In the genomic region with DNA sequence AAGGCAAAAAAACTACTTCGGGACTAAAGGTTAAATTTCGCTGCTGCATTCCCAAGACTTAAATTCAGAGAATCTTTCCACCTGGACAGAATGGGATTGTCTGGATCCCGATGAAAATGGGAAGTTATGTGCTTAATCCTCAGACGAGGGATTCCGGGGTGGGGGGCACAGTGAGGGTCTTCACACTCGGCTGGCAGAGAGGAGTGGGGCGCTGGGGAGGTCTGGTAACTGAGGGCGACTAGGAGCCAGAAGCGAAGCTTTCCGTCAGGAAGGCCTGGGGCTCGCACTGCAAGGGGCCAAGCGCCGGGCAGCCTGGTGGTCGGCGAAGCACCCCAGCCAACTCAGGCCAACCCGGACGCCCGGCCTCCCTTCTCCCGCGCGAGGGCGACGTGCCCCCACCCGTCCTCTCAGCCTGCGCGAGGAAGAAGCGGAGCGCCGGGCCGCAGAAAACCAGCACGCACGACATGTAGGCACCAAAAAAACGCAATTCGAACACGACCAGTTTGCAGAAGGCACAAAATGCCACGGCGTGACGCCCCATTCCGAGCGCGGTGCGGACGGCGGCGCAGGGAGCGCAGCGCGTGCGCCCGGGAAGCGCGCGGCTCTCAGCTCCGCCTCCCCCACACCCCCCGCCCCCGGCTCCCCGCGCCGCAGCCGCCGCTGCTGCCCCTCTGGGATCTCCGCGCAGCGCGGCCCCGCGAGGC, we compare ENCODE assay signal across 1 cellular context.
TF ChIP-seq lines count a peak whose summit lies in the region.

No MANE protein-coding gene starts in this region.

TF ChIP-seq in HepG2, 621 proteins besides CTCF, POLR2A, EP300 and RAD21 (continued from another document and continues in another):
- TF ChIP-seq ELF3 (CRISPR knock-in tag; IDR thresholded peaks at IDR 0.05), result no peak; the same call in 1 of the 2 replicates
- TF ChIP-seq, protein P1, sequence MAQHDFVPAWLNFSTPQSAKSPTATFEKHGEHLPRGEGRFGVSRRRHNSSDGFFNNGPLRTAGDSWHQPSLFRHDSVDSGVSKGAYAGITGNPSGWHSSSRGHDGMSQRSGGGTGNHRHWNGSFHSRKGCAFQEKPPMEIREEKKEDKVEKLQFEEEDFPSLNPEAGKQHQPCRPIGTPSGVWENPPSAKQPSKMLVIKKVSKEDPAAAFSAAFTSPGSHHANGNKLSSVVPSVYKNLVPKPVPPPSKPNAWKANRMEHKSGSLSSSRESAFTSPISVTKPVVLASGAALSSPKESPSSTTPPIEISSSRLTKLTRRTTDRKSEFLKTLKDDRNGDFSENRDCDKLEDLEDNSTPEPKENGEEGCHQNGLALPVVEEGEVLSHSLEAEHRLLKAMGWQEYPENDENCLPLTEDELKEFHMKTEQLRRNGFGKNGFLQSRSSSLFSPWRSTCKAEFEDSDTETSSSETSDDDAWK (CRISPR knock-in tag; IDR thresholded peaks at IDR 0.05), result no peak
- no peak for TF ChIP-seq ZNF75D (CRISPR knock-in tag; IDR thresholded peaks at IDR 0.05; ENCODE audit: borderline replicate concordance)
- TF ChIP-seq ZNF326 (CRISPR knock-in tag; IDR thresholded peaks at IDR 0.05; ENCODE audit: borderline replicate concordance), result no peak
- TF ChIP-seq KLF6 (CRISPR knock-in tag; IDR thresholded peaks at IDR 0.05), result no peak
- TF ChIP-seq, protein P2, sequence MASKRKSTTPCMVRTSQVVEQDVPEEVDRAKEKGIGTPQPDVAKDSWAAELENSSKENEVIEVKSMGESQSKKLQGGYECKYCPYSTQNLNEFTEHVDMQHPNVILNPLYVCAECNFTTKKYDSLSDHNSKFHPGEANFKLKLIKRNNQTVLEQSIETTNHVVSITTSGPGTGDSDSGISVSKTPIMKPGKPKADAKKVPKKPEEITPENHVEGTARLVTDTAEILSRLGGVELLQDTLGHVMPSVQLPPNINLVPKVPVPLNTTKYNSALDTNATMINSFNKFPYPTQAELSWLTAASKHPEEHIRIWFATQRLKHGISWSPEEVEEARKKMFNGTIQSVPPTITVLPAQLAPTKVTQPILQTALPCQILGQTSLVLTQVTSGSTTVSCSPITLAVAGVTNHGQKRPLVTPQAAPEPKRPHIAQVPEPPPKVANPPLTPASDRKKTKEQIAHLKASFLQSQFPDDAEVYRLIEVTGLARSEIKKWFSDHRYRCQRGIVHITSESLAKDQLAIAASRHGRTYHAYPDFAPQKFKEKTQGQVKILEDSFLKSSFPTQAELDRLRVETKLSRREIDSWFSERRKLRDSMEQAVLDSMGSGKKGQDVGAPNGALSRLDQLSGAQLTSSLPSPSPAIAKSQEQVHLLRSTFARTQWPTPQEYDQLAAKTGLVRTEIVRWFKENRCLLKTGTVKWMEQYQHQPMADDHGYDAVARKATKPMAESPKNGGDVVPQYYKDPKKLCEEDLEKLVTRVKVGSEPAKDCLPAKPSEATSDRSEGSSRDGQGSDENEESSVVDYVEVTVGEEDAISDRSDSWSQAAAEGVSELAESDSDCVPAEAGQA (IDR thresholded peaks at IDR 0.05; ENCODE audit: low read depth), result peak; percentile 48; the same call in 1 of the 2 replicates
- TF ChIP-seq, protein P2 (CRISPR knock-in tag; IDR thresholded peaks at IDR 0.05; ENCODE audit: borderline replicate concordance), result 0 out of 2 replicates have a peak, but pooled peaks have one; percentile 9
- peak; percentile 65; the same call in 1 of the 2 replicates for TF ChIP-seq ETV6 (CRISPR knock-in tag; conservative IDR thresholded peaks at IDR 0.05)
- TF ChIP-seq, protein P3, sequence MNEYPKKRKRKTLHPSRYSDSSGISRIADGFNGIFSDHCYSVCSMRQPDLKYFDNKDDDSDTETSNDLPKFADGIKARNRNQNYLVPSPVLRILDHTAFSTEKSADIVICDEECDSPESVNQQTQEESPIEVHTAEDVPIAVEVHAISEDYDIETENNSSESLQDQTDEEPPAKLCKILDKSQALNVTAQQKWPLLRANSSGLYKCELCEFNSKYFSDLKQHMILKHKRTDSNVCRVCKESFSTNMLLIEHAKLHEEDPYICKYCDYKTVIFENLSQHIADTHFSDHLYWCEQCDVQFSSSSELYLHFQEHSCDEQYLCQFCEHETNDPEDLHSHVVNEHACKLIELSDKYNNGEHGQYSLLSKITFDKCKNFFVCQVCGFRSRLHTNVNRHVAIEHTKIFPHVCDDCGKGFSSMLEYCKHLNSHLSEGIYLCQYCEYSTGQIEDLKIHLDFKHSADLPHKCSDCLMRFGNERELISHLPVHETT (CRISPR knock-in tag; conservative IDR thresholded peaks at IDR 0.05), result peak; percentile 51; the same call in 1 of the 2 replicates
- TF ChIP-seq, protein P4, sequence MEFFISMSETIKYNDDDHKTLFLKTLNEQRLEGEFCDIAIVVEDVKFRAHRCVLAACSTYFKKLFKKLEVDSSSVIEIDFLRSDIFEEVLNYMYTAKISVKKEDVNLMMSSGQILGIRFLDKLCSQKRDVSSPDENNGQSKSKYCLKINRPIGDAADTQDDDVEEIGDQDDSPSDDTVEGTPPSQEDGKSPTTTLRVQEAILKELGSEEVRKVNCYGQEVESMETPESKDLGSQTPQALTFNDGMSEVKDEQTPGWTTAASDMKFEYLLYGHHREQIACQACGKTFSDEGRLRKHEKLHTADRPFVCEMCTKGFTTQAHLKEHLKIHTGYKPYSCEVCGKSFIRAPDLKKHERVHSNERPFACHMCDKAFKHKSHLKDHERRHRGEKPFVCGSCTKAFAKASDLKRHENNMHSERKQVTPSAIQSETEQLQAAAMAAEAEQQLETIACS (CRISPR knock-in tag; IDR thresholded peaks at IDR 0.05), result peak; percentile 69
- TF ChIP-seq ZNF773 (CRISPR knock-in tag; IDR thresholded peaks at IDR 0.05; ENCODE audit: borderline replicate concordance), result peak; percentile 86; the same call in 1 of the 2 replicates
- TF ChIP-seq HOXA9 (CRISPR knock-in tag; IDR thresholded peaks at IDR 0.05; ENCODE audit: borderline replicate concordance), result no peak
- no peak; the same call in 1 of the 2 replicates for TF ChIP-seq ZNF501 (CRISPR knock-in tag; IDR thresholded peaks at IDR 0.05)
- TF ChIP-seq, protein P5, sequence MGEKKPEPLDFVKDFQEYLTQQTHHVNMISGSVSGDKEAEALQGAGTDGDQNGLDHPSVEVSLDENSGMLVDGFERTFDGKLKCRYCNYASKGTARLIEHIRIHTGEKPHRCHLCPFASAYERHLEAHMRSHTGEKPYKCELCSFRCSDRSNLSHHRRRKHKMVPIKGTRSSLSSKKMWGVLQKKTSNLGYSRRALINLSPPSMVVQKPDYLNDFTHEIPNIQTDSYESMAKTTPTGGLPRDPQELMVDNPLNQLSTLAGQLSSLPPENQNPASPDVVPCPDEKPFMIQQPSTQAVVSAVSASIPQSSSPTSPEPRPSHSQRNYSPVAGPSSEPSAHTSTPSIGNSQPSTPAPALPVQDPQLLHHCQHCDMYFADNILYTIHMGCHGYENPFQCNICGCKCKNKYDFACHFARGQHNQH (CRISPR knock-in tag; IDR thresholded peaks at IDR 0.05), result no peak
- TF ChIP-seq NCOA1 (CRISPR knock-in tag; IDR thresholded peaks at IDR 0.05), result no peak
- TF ChIP-seq, protein P6, sequence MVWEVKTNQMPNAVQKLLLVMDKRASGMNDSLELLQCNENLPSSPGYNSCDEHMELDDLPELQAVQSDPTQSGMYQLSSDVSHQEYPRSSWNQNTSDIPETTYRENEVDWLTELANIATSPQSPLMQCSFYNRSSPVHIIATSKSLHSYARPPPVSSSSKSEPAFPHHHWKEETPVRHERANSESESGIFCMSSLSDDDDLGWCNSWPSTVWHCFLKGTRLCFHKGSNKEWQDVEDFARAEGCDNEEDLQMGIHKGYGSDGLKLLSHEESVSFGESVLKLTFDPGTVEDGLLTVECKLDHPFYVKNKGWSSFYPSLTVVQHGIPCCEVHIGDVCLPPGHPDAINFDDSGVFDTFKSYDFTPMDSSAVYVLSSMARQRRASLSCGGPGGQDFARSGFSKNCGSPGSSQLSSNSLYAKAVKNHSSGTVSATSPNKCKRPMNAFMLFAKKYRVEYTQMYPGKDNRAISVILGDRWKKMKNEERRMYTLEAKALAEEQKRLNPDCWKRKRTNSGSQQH (CRISPR knock-in tag; IDR thresholded peaks at IDR 0.05; ENCODE audit: low read depth), result peak; percentile 74
- peak; percentile 93; the same call in 1 of the 2 replicates for TF ChIP-seq ZNF737 (CRISPR knock-in tag; IDR thresholded peaks at IDR 0.05; ENCODE audit: borderline replicate concordance)
- TF ChIP-seq ZNF589 (CRISPR knock-in tag; conservative IDR thresholded peaks at IDR 0.05), result no peak
- TF ChIP-seq WIZ (CRISPR knock-in tag; IDR thresholded peaks at IDR 0.05), result no peak
- TF ChIP-seq RELA (CRISPR knock-in tag; IDR thresholded peaks at IDR 0.05), result no peak
- TF ChIP-seq MIER3 (CRISPR knock-in tag; IDR thresholded peaks at IDR 0.05; ENCODE audit: borderline replicate concordance), result peak; percentile 57; the same call in 1 of the 2 replicates
- 0 out of 2 replicates have a peak, but pooled peaks have one; percentile 52 for TF ChIP-seq ZNF598 (CRISPR knock-in tag; IDR thresholded peaks at IDR 0.05; ENCODE audit: borderline replicate concordance)
- TF ChIP-seq ZNF775 (CRISPR knock-in tag; IDR thresholded peaks at IDR 0.05; ENCODE audit: borderline replicate concordance), result no peak
- no peak for TF ChIP-seq DR1 (CRISPR knock-in tag; IDR thresholded peaks at IDR 0.05)
- no peak; the same call in 1 of the 2 replicates for TF ChIP-seq FOXJ3 (CRISPR knock-in tag; IDR thresholded peaks at IDR 0.05; ENCODE audit: borderline replicate concordance)
- no peak for TF ChIP-seq REXO4 (CRISPR knock-in tag; IDR thresholded peaks at IDR 0.05; ENCODE audit: borderline replicate concordance)
- TF ChIP-seq, protein P7, sequence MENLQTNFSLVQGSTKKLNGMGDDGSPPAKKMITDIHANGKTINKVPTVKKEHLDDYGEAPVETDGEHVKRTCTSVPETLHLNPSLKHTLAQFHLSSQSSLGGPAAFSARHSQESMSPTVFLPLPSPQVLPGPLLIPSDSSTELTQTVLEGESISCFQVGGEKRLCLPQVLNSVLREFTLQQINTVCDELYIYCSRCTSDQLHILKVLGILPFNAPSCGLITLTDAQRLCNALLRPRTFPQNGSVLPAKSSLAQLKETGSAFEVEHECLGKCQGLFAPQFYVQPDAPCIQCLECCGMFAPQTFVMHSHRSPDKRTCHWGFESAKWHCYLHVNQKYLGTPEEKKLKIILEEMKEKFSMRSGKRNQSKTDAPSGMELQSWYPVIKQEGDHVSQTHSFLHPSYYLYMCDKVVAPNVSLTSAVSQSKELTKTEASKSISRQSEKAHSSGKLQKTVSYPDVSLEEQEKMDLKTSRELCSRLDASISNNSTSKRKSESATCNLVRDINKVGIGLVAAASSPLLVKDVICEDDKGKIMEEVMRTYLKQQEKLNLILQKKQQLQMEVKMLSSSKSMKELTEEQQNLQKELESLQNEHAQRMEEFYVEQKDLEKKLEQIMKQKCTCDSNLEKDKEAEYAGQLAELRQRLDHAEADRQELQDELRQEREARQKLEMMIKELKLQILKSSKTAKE (CRISPR knock-in tag; IDR thresholded peaks at IDR 0.05; ENCODE audit: borderline replicate concordance), result no peak
- peak; percentile 56; the same call in 1 of the 2 replicates for TF ChIP-seq ZNF614 (CRISPR knock-in tag; IDR thresholded peaks at IDR 0.05; ENCODE audit: borderline replicate concordance)
- peak; percentile 30; the same call in 1 of the 2 replicates for TF ChIP-seq SP4 (CRISPR knock-in tag; IDR thresholded peaks at IDR 0.05)
- no peak for TF ChIP-seq RAD51 (IDR thresholded peaks at IDR 0.05; ENCODE audit: borderline replicate concordance)
- TF ChIP-seq MED13 (CRISPR knock-in tag; IDR thresholded peaks at IDR 0.05), result peak; percentile 60; the same call in 1 of the 2 replicates
- TF ChIP-seq ZNF790 (CRISPR knock-in tag; IDR thresholded peaks at IDR 0.05; ENCODE audit: borderline replicate concordance), result no peak; the same call in 1 of the 2 replicates
- no peak for TF ChIP-seq REL (CRISPR knock-in tag; conservative IDR thresholded peaks at IDR 0.05)
- TF ChIP-seq GZF1 (CRISPR knock-in tag; IDR thresholded peaks at IDR 0.05), result peak; percentile 70; the same call in 1 of the 2 replicates
- TF ChIP-seq GPN1 (CRISPR knock-in tag; IDR thresholded peaks at IDR 0.05; ENCODE audit: borderline replicate concordance), result peak; percentile 67; the same call in 1 of the 2 replicates
- peak; percentile 62; the same call in 1 of the 2 replicates for TF ChIP-seq ZNF263 (CRISPR knock-in tag; IDR thresholded peaks at IDR 0.05)
- no peak for TF ChIP-seq ZNF713 (CRISPR knock-in tag; IDR thresholded peaks at IDR 0.05)
- no peak; the same call in 1 of the 2 replicates for TF ChIP-seq ZNF772 (CRISPR knock-in tag; IDR thresholded peaks at IDR 0.05)
- TF ChIP-seq, protein P8, sequence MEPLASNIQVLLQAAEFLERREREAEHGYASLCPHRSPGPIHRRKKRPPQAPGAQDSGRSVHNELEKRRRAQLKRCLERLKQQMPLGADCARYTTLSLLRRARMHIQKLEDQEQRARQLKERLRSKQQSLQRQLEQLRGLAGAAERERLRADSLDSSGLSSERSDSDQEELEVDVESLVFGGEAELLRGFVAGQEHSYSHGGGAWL (CRISPR knock-in tag; IDR thresholded peaks at IDR 0.05), result peak; percentile 70
- peak; percentile 89; the same call in 1 of the 2 replicates for TF ChIP-seq ZNF83 (CRISPR knock-in tag; IDR thresholded peaks at IDR 0.05; ENCODE audit: borderline replicate concordance)
- TF ChIP-seq, protein P9, sequence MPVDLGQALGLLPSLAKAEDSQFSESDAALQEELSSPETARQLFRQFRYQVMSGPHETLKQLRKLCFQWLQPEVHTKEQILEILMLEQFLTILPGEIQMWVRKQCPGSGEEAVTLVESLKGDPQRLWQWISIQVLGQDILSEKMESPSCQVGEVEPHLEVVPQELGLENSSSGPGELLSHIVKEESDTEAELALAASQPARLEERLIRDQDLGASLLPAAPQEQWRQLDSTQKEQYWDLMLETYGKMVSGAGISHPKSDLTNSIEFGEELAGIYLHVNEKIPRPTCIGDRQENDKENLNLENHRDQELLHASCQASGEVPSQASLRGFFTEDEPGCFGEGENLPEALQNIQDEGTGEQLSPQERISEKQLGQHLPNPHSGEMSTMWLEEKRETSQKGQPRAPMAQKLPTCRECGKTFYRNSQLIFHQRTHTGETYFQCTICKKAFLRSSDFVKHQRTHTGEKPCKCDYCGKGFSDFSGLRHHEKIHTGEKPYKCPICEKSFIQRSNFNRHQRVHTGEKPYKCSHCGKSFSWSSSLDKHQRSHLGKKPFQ (CRISPR knock-in tag; IDR thresholded peaks at IDR 0.05; ENCODE audit: insufficient replicate concordance), result no peak
- 0 out of 2 replicates have a peak, but pooled peaks have one; percentile 18 for TF ChIP-seq ZNF235 (CRISPR knock-in tag; IDR thresholded peaks at IDR 0.05; ENCODE audit: borderline replicate concordance)
- TF ChIP-seq ZC3H13 (CRISPR knock-in tag; IDR thresholded peaks at IDR 0.05), result peak; percentile 53; the same call in 1 of the 2 replicates
- peak; percentile 50; the same call in 1 of the 2 replicates for TF ChIP-seq ISL2 (CRISPR knock-in tag; IDR thresholded peaks at IDR 0.05)
